1 cellular context compared by ENCODE assay signal in genomic region chr14:101991336-101991735, GRCh38.
TF ChIP-seq lines count a peak whose summit lies in the region.

No MANE protein-coding gene starts in this region.

TF ChIP-seq in endothelial cell of umbilical vein, 7 proteins besides CTCF, POLR2A, EP300 and RAD21:
- TF ChIP-seq GATA2 (IDR thresholded peaks at IDR 0.05; ENCODE audit: insufficient read depth, insufficient read length, low read depth, low read length) (no peak), EZH2 (IDR thresholded peaks at IDR 0.05; ENCODE audit: borderline replicate concordance, low read depth, low read length, severe bottlenecking) (no peak), POLR2AphosphoS5 (IDR thresholded peaks at IDR 0.05; ENCODE audit: insufficient read depth, low read depth, low read length) (no peak), JUN (IDR thresholded peaks at IDR 0.05; ENCODE audit: borderline replicate concordance, insufficient read depth, insufficient read length, low read depth) (no peak), MYC (IDR thresholded peaks at IDR 0.05; ENCODE audit: low read depth, low read length) (no peak)
TF ChIP-seq in endothelial cell of umbilical vein: peak in this region for 0.
